8 cellular contexts compared by ENCODE assay signal in the genomic region with DNA sequence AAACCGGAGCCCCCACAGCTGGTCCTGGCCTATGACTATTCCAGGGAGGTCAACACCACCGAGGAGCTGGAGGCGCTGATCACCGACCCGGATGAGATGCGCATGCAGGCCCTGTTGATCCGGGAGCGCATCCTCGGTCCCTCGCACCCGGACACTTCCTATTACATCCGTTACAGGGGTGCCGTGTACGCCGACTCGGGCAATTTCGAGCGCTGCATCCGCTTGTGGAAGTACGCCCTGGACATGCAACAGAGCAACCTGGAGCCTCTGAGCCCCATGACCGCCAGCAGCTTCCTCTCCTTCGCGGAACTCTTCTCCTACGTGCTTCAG. TPM values are rescaled to one million over a fixed set of nuclear protein-coding genes. Genes with fewer than 3 reads are reported as not detected.
DNase-seq lines count a peak whose midpoint lies in the region; ATAC-seq, FAIRE-seq and TF ChIP-seq lines count a peak whose summit lies in the region.
"Not testable (repeated sequence)": the region's sequence is repeated elsewhere in the genome, so short reads cannot be mapped to it uniquely, and the experiment has no call there.

No MANE protein-coding gene starts in this region.

- not testable (repeated sequence) for H3K9me3 Mint-ChIP-seq in Calu3 (ENCODE audit: low read depth, unreplicated experiment); activated CD4-positive, alpha-beta T cell treated with anti-CD3 and anti-CD28 coated beads for 36 hours (ENCODE audit: low read depth)

- H3K27ac ChIP-seq in GM12878 (ENCODE audit: control insufficient read depth, insufficient read depth); lower lobe of right lung; trophoblast cell (ENCODE audit: low read depth, low read length); upper lobe of right lung: not testable (repeated sequence)
- peak overlapping the region; percentile 90 for H3K27ac ChIP-seq in fibroblast of lung (ENCODE audit: insufficient read depth, low read length)

- H3K27me3 Mint-ChIP-seq in Calu3 (ENCODE audit: unreplicated experiment); activated CD4-positive, alpha-beta T cell treated with anti-CD3 and anti-CD28 coated beads for 36 hours: not testable (repeated sequence)

- not testable (repeated sequence) for H3K14ac ChIP-seq in trophoblast cell (ENCODE audit: low read length)

- H3K23ac ChIP-seq in trophoblast cell (ENCODE audit: low read length) = not testable (repeated sequence)

- not testable (repeated sequence) for TF ChIP-seq EP300 in GM12878 (IDR thresholded peaks at IDR 0.05; ENCODE audit: borderline replicate concordance in 1 of 2, control insufficient read depth in 1 of 2, low read depth in 2 of 2, low read length in 2 of 2)

- not testable (repeated sequence) for ATAC-seq in activated CD4-positive, alpha-beta T cell treated with anti-CD3 and anti-CD28 coated beads for 36 hours; GM12878; lower lobe of right lung; upper lobe of right lung

- peak overlapping the region; percentile 87; the same call in 1 of the 2 replicates for H3K9ac ChIP-seq in GM12878 (ENCODE audit: control insufficient read depth, insufficient read depth, low read length)
- not testable (repeated sequence) for H3K9ac ChIP-seq in fibroblast of lung (ENCODE audit: insufficient read depth, low read length); trophoblast cell (ENCODE audit: low read length)

- H2BK120ac ChIP-seq in trophoblast cell (ENCODE audit: insufficient read depth, low read length, poor library complexity) = not testable (repeated sequence)

- CTCF ChIA-PET in Calu3 (lab: Charles Lee) = not testable (repeated sequence)
- CTCF ChIA-PET in activated CD4-positive, alpha-beta T cell treated with anti-CD3 and anti-CD28 coated beads for 36 hours (lab: Charles Lee) = interaction anchor here (0.6 to 6.0 kb wide), 4 partner anchors 12 to 62 kb away, joined by 3 to 77 read pairs (median 5); no protein-coding TSS in a partner anchor
- CTCF ChIA-PET in GM12878 (lab: Yijun Ruan, JAX) = interaction anchor here (4.1 kb wide), 1 partner anchor 61 kb away, joined by 160 read pairs; no protein-coding TSS in a partner anchor

- not testable (repeated sequence) for H2BK5ac ChIP-seq in trophoblast cell (ENCODE audit: low read depth, low read length, poor library complexity)

- not testable (repeated sequence) for H4K8ac ChIP-seq in trophoblast cell (ENCODE audit: low read depth, low read length)

- not testable (repeated sequence) for TF ChIP-seq CTCF in Calu3 (IDR thresholded peaks at IDR 0.05; ENCODE audit: unreplicated experiment); GM12878 (IDR thresholded peaks at IDR 0.05 in 2 of 3, conservative IDR thresholded peaks at IDR 0.05 in 1 of 3; ENCODE audit: control insufficient read depth in 2 of 3, extremely low read depth in 1 of 3, insufficient read depth in 1 of 3, low read depth in 3 of 3, low read length in 3 of 3); fibroblast of lung (conservative IDR thresholded peaks at IDR 0.05 in 1 of 2, IDR thresholded peaks at IDR 0.05 in 1 of 2; ENCODE audit: low read depth in 1 of 2, low read length in 2 of 2); lower lobe of right lung (IDR thresholded peaks at IDR 0.05); upper lobe of right lung (IDR thresholded peaks at IDR 0.05)

- not testable (repeated sequence) for BruUV-seq in Calu3 (replicated peaks; lab: Mats Ljungman, UMichigan); GM12878 (replicated peaks; lab: Mats Ljungman, UMichigan)

- not testable (repeated sequence) for H2AK5ac ChIP-seq in trophoblast cell (ENCODE audit: low read length)

- intact Hi-C loops in Calu3 (cut with micrococcal nuclease; ENCODE audit: unreplicated experiment); GM12878 (cut with micrococcal nuclease; ENCODE audit: unreplicated experiment); lower lobe of right lung (cut with DNase I); upper lobe of right lung (cut with DNase I): not testable (repeated sequence)
- intact Hi-C loops in activated CD4-positive, alpha-beta T cell treated with anti-CD3 and anti-CD28 coated beads for 36 hours (cut with DNase I, micrococcal nuclease) = loop anchor here in 1 of 2 experiments (5.0 kb wide), 1 partner anchor 216 kb away; no protein-coding TSS in a partner anchor

- not testable (repeated sequence) for FAIRE-seq in GM12878 (lab: Jason Lieb, UNC)

- H3K9me3 ChIP-seq in MG63; GM12878 (replicated peaks; ENCODE audit: control insufficient read depth, insufficient read depth, low read length); fibroblast of lung (ENCODE audit: control insufficient read depth, insufficient read depth, low read depth, low read length); lower lobe of right lung; trophoblast cell (ENCODE audit: insufficient read depth, low read depth, low read length); upper lobe of right lung: not testable (repeated sequence)

- not testable (repeated sequence) for H3K27me3 ChIP-seq in MG63; GM12878 (replicated peaks in 1 of 2; ENCODE audit: control insufficient read depth in 2 of 2, insufficient read depth in 2 of 2, low read length in 1 of 2); fibroblast of lung (ENCODE audit: control insufficient read depth, insufficient read depth, low read length); lower lobe of right lung (ENCODE audit: low read depth); trophoblast cell (ENCODE audit: insufficient read depth, low read length); upper lobe of right lung

- not testable (repeated sequence) for H3K4me1 Mint-ChIP-seq in Calu3 (ENCODE audit: low read depth, unreplicated experiment)
- peaks cover 46% of the 10 kb centered on the region for H3K4me1 Mint-ChIP-seq in activated CD4-positive, alpha-beta T cell treated with anti-CD3 and anti-CD28 coated beads for 36 hours

- not testable (repeated sequence) for H4K91ac ChIP-seq in trophoblast cell (ENCODE audit: low read depth, low read length)

- 97% methylated on average over 24 of the region's 24 CpGs for WGBS in GM12878 (ENCODE audit: insufficient coverage, insufficient replicate concordance, low lambda C conversion rate, missing lambda C conversion rate)
- WGBS in trophoblast cell (ENCODE audit: extremely low coverage, insufficient coverage, insufficient read length) = no CpG with 5 or more reads among the region's 24 CpGs

- peaks cover 11% of the 10 kb centered on the region for H3K36me3 ChIP-seq in MG63
- H3K36me3 ChIP-seq in GM12878 (ENCODE audit: control insufficient read depth in 2 of 2, insufficient read depth in 2 of 2, low read length in 1 of 2) = peaks cover 0 to 12% of the 10 kb centered on the region in 2 experiments; a peak in 3 of 4 replicates
- peaks cover 18% of the 10 kb centered on the region for H3K36me3 ChIP-seq in fibroblast of lung (ENCODE audit: control insufficient read depth, insufficient read depth, low read length)
- H3K36me3 ChIP-seq in lower lobe of right lung = peaks cover 53% of the 10 kb centered on the region
- H3K36me3 ChIP-seq in trophoblast cell (ENCODE audit: control insufficient read depth in 1 of 2, insufficient read depth in 2 of 2, low read length in 2 of 2) = peaks cover 28 to 30% of the 10 kb centered on the region in 2 experiments
- H3K36me3 ChIP-seq in upper lobe of right lung = peaks cover 48% of the 10 kb centered on the region

- SMC1A ChIA-PET in GM12878 (lab: Charles Lee; ENCODE audit: uncharacterized antibody, unreplicated experiment) = interaction anchor here (2.9 to 5.0 kb wide), 2 partner anchors 32 to 61 kb away, joined by 18 to 87 read pairs; no protein-coding TSS in a partner anchor

- H3K36me3 Mint-ChIP-seq in Calu3 (ENCODE audit: insufficient read depth, unreplicated experiment) = peaks cover 38% of the 10 kb centered on the region
- H3K36me3 Mint-ChIP-seq in activated CD4-positive, alpha-beta T cell treated with anti-CD3 and anti-CD28 coated beads for 36 hours (ENCODE audit: low read depth) = peaks cover 38% of the 10 kb centered on the region

- H3K4ac ChIP-seq in trophoblast cell (ENCODE audit: low read depth, low read length) = peak overlapping the region; percentile 21

- H3K4me1 ChIP-seq in GM12878 (ENCODE audit: control insufficient read depth, insufficient read depth, low read length) (peaks cover 22% of the 10 kb centered on the region), lower lobe of right lung (peaks cover 39% of the 10 kb centered on the region), upper lobe of right lung (peaks cover 27% of the 10 kb centered on the region)
- H3K4me1 ChIP-seq in fibroblast of lung (ENCODE audit: control insufficient read depth, extremely low read depth, insufficient read depth, low read length); trophoblast cell (ENCODE audit: control insufficient read depth in 1 of 2, insufficient read depth in 2 of 2, low read length in 2 of 2): not testable (repeated sequence)

- not testable (repeated sequence) for TF ChIP-seq RAD21 in GM12878 (IDR thresholded peaks at IDR 0.05; ENCODE audit: insufficient read depth, low read depth, low read length)

- H4K12ac ChIP-seq in trophoblast cell (ENCODE audit: low read depth, low read length) = not testable (repeated sequence)

- peak overlapping the region; percentile 77 for H3K4me3 Mint-ChIP-seq in Calu3 (ENCODE audit: low read depth, unreplicated experiment)
- H3K4me3 Mint-ChIP-seq in activated CD4-positive, alpha-beta T cell treated with anti-CD3 and anti-CD28 coated beads for 36 hours = peak overlapping the region; percentile 84

- TF ChIP-seq POLR2A in GM12878 (IDR thresholded peaks at IDR 0.05; ENCODE audit: low read depth, low read length) = not testable (repeated sequence)

- not testable (repeated sequence) for DNase-seq in Calu3; MG63; activated CD4-positive, alpha-beta T cell treated with anti-CD3 and anti-CD28 coated beads for 36 hours; GM12878 (ENCODE audit: low read depth, low spot score); fibroblast of lung (ENCODE audit: low read depth in 2 of 2); lower lobe of right lung; trophoblast cell; upper lobe of right lung

- not testable (repeated sequence) for H3K18ac ChIP-seq in trophoblast cell (ENCODE audit: low read length)

- not testable (repeated sequence) for H2BK12ac ChIP-seq in trophoblast cell (ENCODE audit: low read length)

- H3K27ac Mint-ChIP-seq in Calu3 (ENCODE audit: unreplicated experiment) = not testable (repeated sequence)
- H3K27ac Mint-ChIP-seq in activated CD4-positive, alpha-beta T cell treated with anti-CD3 and anti-CD28 coated beads for 36 hours = peak overlapping the region; percentile 85

- H3K79me1 ChIP-seq in trophoblast cell (ENCODE audit: low read length) = not testable (repeated sequence)

- peak overlapping the region; percentile 89 for H3K4me2 ChIP-seq in GM12878 (ENCODE audit: control insufficient read depth, insufficient read depth)
- peak overlapping the region; percentile 80 for H3K4me2 ChIP-seq in fibroblast of lung (ENCODE audit: extremely low read depth, insufficient read depth, low read length)
- peak overlapping the region; percentile 83 for H3K4me2 ChIP-seq in trophoblast cell (ENCODE audit: low read length)

- in situ Hi-C loops in GM12878 (cut with MboI) = loop anchor here (5.0 kb wide), 1 partner anchor 61 kb away; no protein-coding TSS in a partner anchor

- H3K4me3 ChIP-seq in MG63 (peak overlapping the region; percentile 96), GM12878 (peak overlapping the region; percentile 71), fibroblast of lung (replicated peaks in 1 of 4; ENCODE audit: control extremely low read depth in 1 of 4, insufficient read depth in 1 of 4, low read depth in 3 of 4, low read length in 4 of 4) (peak overlapping the region in 3 of 4 experiments; percentile 75 to 86 (median 80)), lower lobe of right lung (peak overlapping the region; percentile 74), upper lobe of right lung (peak overlapping the region; percentile 88)
- not testable (repeated sequence) for H3K4me3 ChIP-seq in trophoblast cell (ENCODE audit: low read depth, low read length)

- RAD21 ChIA-PET in GM12878 (lab: Charles Lee; ENCODE audit: unreplicated experiment) = interaction anchor here (2.2 kb wide), 1 partner anchor 11 kb away, joined by 10 read pairs; no protein-coding TSS in a partner anchor

- not testable (repeated sequence) for H4K20me1 ChIP-seq in GM12878 (ENCODE audit: control insufficient read depth, insufficient read depth); fibroblast of lung (ENCODE audit: control insufficient read depth, extremely low read depth, insufficient read depth, low read length)

- H3K79me2 ChIP-seq in GM12878 (ENCODE audit: control insufficient read depth, insufficient read depth, low read length) (peaks cover 38% of the 10 kb centered on the region), fibroblast of lung (ENCODE audit: control insufficient read depth, insufficient read depth, low read length) (peaks cover 39% of the 10 kb centered on the region), trophoblast cell (ENCODE audit: control insufficient read depth, insufficient read depth, low read length, poor library complexity) (peaks cover 12% of the 10 kb centered on the region)

- not testable (repeated sequence) for H2AFZ ChIP-seq in GM12878 (ENCODE audit: control insufficient read depth, low read depth, low read length); fibroblast of lung (ENCODE audit: low read length); trophoblast cell (ENCODE audit: insufficient read depth, low read length, poor library complexity)

- POLR2A ChIA-PET in activated CD4-positive, alpha-beta T cell treated with anti-CD3 and anti-CD28 coated beads for 36 hours (lab: Charles Lee); GM12878 (lab: Charles Lee): not testable (repeated sequence)

RNA-seq across cellular contexts. Expression of a gene that starts 1.3 kb away (rescaled TPM):
- total RNA-seq in Calu3 (2022) (8.8 and 10.2 TPM in 2 replicates), GM12878 (2014; rRNA removed) (14.0 and 17.4 TPM in 2 replicates), GM12878 (2014; rRNA removed; fragmentation: Illumina TruSeq; extraction: Trizol) (5.7 and 6.9 TPM in 2 replicates), GM12878 (2021) (14.3 and 15.0 TPM in 2 replicates), fibroblast of lung (9.5 and 10.1 TPM in 2 replicates), lower lobe of right lung (13.3 TPM), upper lobe of right lung (12.4 TPM)
- total RNA-seq in MG63 (2014; rRNA removed; shearing (Covaris generic); ENCODE audit: low replicate concordance) = 7.2 and 9.2 TPM in 2 replicates
- 10 to 100 TPM in 1 of 2 experiments, 1 to 10 TPM in 1; 9.2 to 10.6 TPM for total RNA-seq in activated CD4-positive, alpha-beta T cell treated with anti-CD3 and anti-CD28 coated beads for 36 hours
- total RNA-seq in GM12878 (2013; cell fraction: nucleolus; rRNA removed) = 8.5 and 10.8 TPM in 2 replicates
- 0.29 TPM for polyA plus RNA-seq in GM12878 (2011; ENCODE audit: low read depth)
- polyA plus RNA-seq in GM12878 (2011; rRNA removed) (1.6 and 3.0 TPM in 2 replicates), GM12878 (2014; fragmentation: Illumina TruSeq; extraction: Trizol) (3.5 and 4.7 TPM in 2 replicates), GM12878 (2014; fragmentation: Nextera tagmentation; extraction: Ambion mirVana) (under 1 TPM; 0.27 to 0.31 TPM), GM12878 (2014; rRNA removed) (9.1 and 10.7 TPM in 2 replicates), GM12878 (2016; fragmentation: Nextera tagmentation; extraction: Ambion mirVana) (1 to 10 TPM; 2.4 to 2.7 TPM), fibroblast of lung (3.2 and 4.1 TPM in 2 replicates)
- 3.7 and 5.4 TPM in 2 replicates for polyA plus RNA-seq in GM12878 (2011; cell fraction: cytosol; rRNA removed)
- polyA plus RNA-seq in GM12878 (2011; cell fraction: nucleus; rRNA removed) = 8.4 TPM in 2 replicates
- 0.85 and 1.00 TPM in 2 replicates for polyA plus RNA-seq in GM12878 (2012)
- polyA minus RNA-seq in GM12878 (2011; rRNA and poly(A)+ RNA removed) = 5.5 and 9.7 TPM in 2 replicates
- polyA minus RNA-seq in GM12878 (2011; cell fraction: cytosol; rRNA and poly(A)+ RNA removed) = 3.2 and 5.0 TPM in 2 replicates
- 6.6 and 12.1 TPM in 2 replicates for polyA minus RNA-seq in GM12878 (2011; cell fraction: nucleus; rRNA and poly(A)+ RNA removed)
- polyA plus RNA-seq in fibroblast of lung (2012) = 0.71 and 0.72 TPM in 2 replicates
- polyA minus RNA-seq in fibroblast of lung (ENCODE audit: low replicate concordance) = 6.5 and 7.0 TPM in 2 replicates
- 6.2 TPM in 2 replicates for polyA plus RNA-seq in trophoblast cell (2013)

RNA-seq across cellular contexts. Expression of a gene that starts 38.7 kb away (rescaled TPM):
- total RNA-seq in Calu3 (2022) (13.5 and 15.8 TPM in 2 replicates), GM12878 (2014; rRNA removed) (3.1 and 4.0 TPM in 2 replicates), GM12878 (2014; rRNA removed; fragmentation: Illumina TruSeq; extraction: Trizol) (3.8 and 4.2 TPM in 2 replicates), GM12878 (2021) (31.1 and 32.0 TPM in 2 replicates), fibroblast of lung (2.1 and 4.1 TPM in 2 replicates), lower lobe of right lung (14.6 TPM), upper lobe of right lung (16.6 TPM)
- 0.59 and 3.2 TPM in 2 replicates for total RNA-seq in MG63 (2014; rRNA removed; shearing (Covaris generic); ENCODE audit: low replicate concordance)
- total RNA-seq in activated CD4-positive, alpha-beta T cell treated with anti-CD3 and anti-CD28 coated beads for 36 hours = 10 to 100 TPM; 23.4 to 24.1 TPM
- total RNA-seq in GM12878 (2013; cell fraction: nucleolus; rRNA removed) = 18.2 and 19.6 TPM in 2 replicates
- 5.8 TPM for polyA plus RNA-seq in GM12878 (2011; ENCODE audit: low read depth)
- polyA plus RNA-seq in GM12878 (2011; rRNA removed) (0.84 and 2.6 TPM in 2 replicates), GM12878 (2014; fragmentation: Illumina TruSeq; extraction: Trizol) (2.7 and 6.4 TPM in 2 replicates), GM12878 (2014; fragmentation: Nextera tagmentation; extraction: Ambion mirVana) (under 1 TPM; 0.31 to 0.99 TPM), GM12878 (2014; rRNA removed) (14.1 and 19.3 TPM in 2 replicates), GM12878 (2016; fragmentation: Nextera tagmentation; extraction: Ambion mirVana) (10 to 100 TPM; 19.5 to 21.3 TPM), fibroblast of lung (0.65 and 0.77 TPM in 2 replicates)
- 5.2 and 7.1 TPM in 2 replicates for polyA plus RNA-seq in GM12878 (2011; cell fraction: cytosol; rRNA removed)
- polyA plus RNA-seq in GM12878 (2011; cell fraction: nucleus; rRNA removed) = 10.0 and 20.2 TPM in 2 replicates
- 19.8 and 26.3 TPM in 2 replicates for polyA plus RNA-seq in GM12878 (2012)
- 2.0 and 4.6 TPM in 2 replicates for polyA minus RNA-seq in GM12878 (2011; rRNA and poly(A)+ RNA removed)
- 8.5 and 12.0 TPM in 2 replicates for polyA minus RNA-seq in GM12878 (2011; cell fraction: cytosol; rRNA and poly(A)+ RNA removed)
- polyA minus RNA-seq in GM12878 (2011; cell fraction: nucleus; rRNA and poly(A)+ RNA removed) = 2.3 and 5.7 TPM in 2 replicates
- 10.8 and 12.8 TPM in 2 replicates for polyA plus RNA-seq in fibroblast of lung (2012)
- 4.5 and 6.8 TPM in 2 replicates for polyA minus RNA-seq in fibroblast of lung (ENCODE audit: low replicate concordance)
- 7.5 and 7.6 TPM in 2 replicates for polyA plus RNA-seq in trophoblast cell (2013)
